ENCODE assay signal across 10 cellular contexts in the genomic region with DNA sequence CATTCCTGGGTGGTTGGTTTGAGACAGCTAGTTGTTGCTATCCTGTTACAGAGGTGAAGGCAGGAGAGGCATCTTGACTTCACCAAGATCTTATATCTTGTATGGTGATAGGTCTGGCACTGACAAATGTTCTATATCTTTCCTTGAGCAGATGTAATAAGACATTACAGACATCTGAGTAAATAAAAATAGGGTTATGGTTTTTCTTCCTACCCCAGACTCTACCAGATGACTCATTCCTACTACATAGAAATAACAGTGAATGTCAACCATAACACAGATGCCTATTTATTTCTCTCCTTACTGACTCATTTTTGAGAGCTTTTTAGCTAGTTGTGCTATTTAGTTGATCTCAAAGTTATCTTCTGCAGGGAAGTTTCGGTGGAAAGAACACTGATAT. TPM values are rescaled to one million over a fixed set of nuclear protein-coding genes. Genes with fewer than 3 reads are reported as not detected.
DNase-seq lines count a peak whose midpoint lies in the region; ATAC-seq and TF ChIP-seq lines count a peak whose summit lies in the region.
"Had no signal": no experiment of that assay in that cellular context is flagged by ENCODE, and none has a peak within 500 bp of the region (broad histone marks: within the 10 kb centered on the region; RNA-seq: fewer than 3 reads in every experiment).

No MANE protein-coding gene starts in this region.

- H3K4me1 ChIP-seq in foreskin keratinocyte, result peaks cover 9% of the 10 kb centered on the region

- DNase-seq in LHCN-M2 (ENCODE audit: low read depth) (peak; percentile 72), foreskin keratinocyte (peak in 1 of 2 donors; percentile 17), SIG-M5 (lab: John Stamatoyannopoulos, UW) (no peak), HuH-7 (ENCODE audit: low spot score) (no peak), DMS 273 (lab: John Stamatoyannopoulos, UW; ENCODE audit: unreplicated experiment) (no peak)
- no peak for DNase-seq in naive thymus-derived CD8-positive, alpha-beta T cell
- DNase-seq: NCI-H510A had no signal

- no peak overlapping the region for H3K27ac ChIP-seq in foreskin keratinocyte

- TF ChIP-seq CTCF in foreskin keratinocyte (conservative IDR thresholded peaks at IDR 0.05), result no peak

- H3K4me1 Mint-ChIP-seq in naive thymus-derived CD8-positive, alpha-beta T cell, result peaks cover 0 to 8% (median 2%) of the 10 kb centered on the region in 4 donors

- peak overlapping the region in 3 of 10 donors; percentile 22 to 48 (median 36) for H3K27ac Mint-ChIP-seq in naive thymus-derived CD8-positive, alpha-beta T cell
- H3K27ac Mint-ChIP-seq: dendritic cell treated with granulocyte-macrophage colony-stimulating factor and Interleukin-4, amounts not matched to agents 40 ng/mL and 50 ng/mL, for 4 days had no signal

- peaks cover 0 to 8% (median 0%) of the 10 kb centered on the region in 9 donors for H3K9me3 Mint-ChIP-seq in naive thymus-derived CD8-positive, alpha-beta T cell
- H3K9me3 Mint-ChIP-seq: dendritic cell treated with granulocyte-macrophage colony-stimulating factor and Interleukin-4, amounts not matched to agents 40 ng/mL and 50 ng/mL, for 4 days had no signal

- POLR2A ChIA-PET in naive thymus-derived CD8-positive, alpha-beta T cell (lab: Charles Lee), result no interaction called here

- H3K27me3 ChIP-seq in foreskin keratinocyte, result no peaks in the 10 kb centered on the region

- peak overlapping the region in 2 of 10 donors; percentile 1 to 26 for H3K4me3 Mint-ChIP-seq in naive thymus-derived CD8-positive, alpha-beta T cell
- H3K4me3 Mint-ChIP-seq: dendritic cell treated with granulocyte-macrophage colony-stimulating factor and Interleukin-4, amounts not matched to agents 40 ng/mL and 50 ng/mL, for 4 days had no signal

- ATAC-seq in GM18511 (IDR thresholded peaks at IDR 0.05; ENCODE audit: unreplicated experiment) (peak; percentile 67), GM21723 (IDR thresholded peaks at IDR 0.05; ENCODE audit: unreplicated experiment) (peak; percentile 56), foreskin keratinocyte (peak; percentile 68)
- ATAC-seq in naive thymus-derived CD8-positive, alpha-beta T cell, result no peak

- peaks cover 8 to 27% (median 21%) of the 10 kb centered on the region in 3 donors for H3K36me3 Mint-ChIP-seq in naive thymus-derived CD8-positive, alpha-beta T cell

- H3K27me3 Mint-ChIP-seq in naive thymus-derived CD8-positive, alpha-beta T cell, result no peaks in the 10 kb centered on the region
- H3K27me3 Mint-ChIP-seq: dendritic cell treated with granulocyte-macrophage colony-stimulating factor and Interleukin-4, amounts not matched to agents 40 ng/mL and 50 ng/mL, for 4 days had no signal

RNA-seq across cellular contexts. Expression of a gene that starts 21.9 kb away (rescaled TPM):
- total RNA-seq in LHCN-M2 (2014; rRNA removed) (65.1 and 71.9 TPM in 2 replicates), foreskin keratinocyte (59.4 and 66.1 TPM in 2 replicates)
- polyA plus RNA-seq in LHCN-M2 (2012), result 47.9 TPM
- 35.8 and 43.2 TPM in 2 replicates for polyA plus RNA-seq in foreskin keratinocyte
- total RNA-seq in naive thymus-derived CD8-positive, alpha-beta T cell, result 10 to 100 TPM; 47.7 to 49.4 TPM
- 10 to 100 TPM; 75.2 to 99.6 (median 86.0) TPM for polyA plus RNA-seq in naive thymus-derived CD8-positive, alpha-beta T cell

RNA-seq across cellular contexts. Expression of a gene that starts 22.2 kb away (rescaled TPM):
- 52.1 and 62.6 TPM in 2 replicates for total RNA-seq in LHCN-M2 (2014; rRNA removed)
- polyA plus RNA-seq in LHCN-M2 (2012), result 34.3 TPM
- 40.4 and 43.1 TPM in 2 replicates for total RNA-seq in foreskin keratinocyte
- 43.4 and 47.7 TPM in 2 replicates for polyA plus RNA-seq in foreskin keratinocyte
- total RNA-seq in naive thymus-derived CD8-positive, alpha-beta T cell, result 10 to 100 TPM; 16.9 to 17.9 TPM
- polyA plus RNA-seq in naive thymus-derived CD8-positive, alpha-beta T cell, result 10 to 100 TPM; 12.0 to 13.4 (median 13.0) TPM

RNA-seq across cellular contexts. Expression of a gene that starts 39.1 kb away (rescaled TPM):
- total RNA-seq in LHCN-M2 (2014; rRNA removed) (1,273 and 1,873 TPM in 2 replicates), foreskin keratinocyte (1,650 and 1,673 TPM in 2 replicates)
- polyA plus RNA-seq in LHCN-M2 (2012), result 1,805 TPM
- 2,670 and 2,691 TPM in 2 replicates for polyA plus RNA-seq in foreskin keratinocyte
- 100 to 1,000 TPM; 288 to 318 TPM for total RNA-seq in naive thymus-derived CD8-positive, alpha-beta T cell
- polyA plus RNA-seq in naive thymus-derived CD8-positive, alpha-beta T cell, result 1,000 to 10,000 TPM; 2,876 to 3,216 (median 3,107) TPM

RNA-seq across cellular contexts. Expression of a gene that starts 43.9 kb away (rescaled TPM):
- total RNA-seq in LHCN-M2 (2014; rRNA removed) (not detected in 2 replicates), foreskin keratinocyte (0.07 TPM in 1 of 2 replicates, not detected in the other)
- polyA plus RNA-seq in LHCN-M2 (2012), result not detected
- 0.03 TPM in 1 of 2 replicates, not detected in the other for polyA plus RNA-seq in foreskin keratinocyte
- 1 to 10 TPM; 5.3 to 9.8 TPM for total RNA-seq in naive thymus-derived CD8-positive, alpha-beta T cell
- polyA plus RNA-seq in naive thymus-derived CD8-positive, alpha-beta T cell, result under 1 TPM; 0.12 to 0.20 (median 0.14) TPM

RNA-seq across cellular contexts. Expression of a gene that starts 55.3 kb away (rescaled TPM):
- total RNA-seq in LHCN-M2 (2014; rRNA removed) (0.92 and 1.2 TPM in 2 replicates), foreskin keratinocyte (2.4 TPM in 2 replicates)
- 3.8 TPM for polyA plus RNA-seq in LHCN-M2 (2012)
- polyA plus RNA-seq in foreskin keratinocyte, result 0.71 and 0.72 TPM in 2 replicates
- total RNA-seq in naive thymus-derived CD8-positive, alpha-beta T cell, result 10 to 100 TPM; 13.2 to 14.5 TPM
- 1 to 10 TPM in 2 of 3 donors, under 1 TPM in 1; 0.91 to 1.6 (median 1.1) TPM for polyA plus RNA-seq in naive thymus-derived CD8-positive, alpha-beta T cell

Comparison
In these comparisons a context has a peak if more than half of its experiments do, and no peak if none do; other contexts are left out.
1. ATAC-seq: peak in GM18511 (single experiment), GM21723 (single experiment) and foreskin keratinocyte (single experiment); none in naive thymus-derived CD8-positive, alpha-beta T cell (0 of 2).